2 cellular contexts compared by ENCODE assay signal in genomic region chr3:159741281-159741680, GRCh38.
A peak's percentile ranks its signal among the peaks of the same experiment; 100 is the strongest.
TF ChIP-seq lines count a peak whose summit lies in the region.

No MANE protein-coding gene starts in this region.

TF ChIP-seq in HepG2, 621 proteins besides CTCF, POLR2A, EP300 and RAD21:
- peak; percentile 98 for TF ChIP-seq MAFF (IDR thresholded peaks at IDR 0.05; ENCODE audit: low read depth, low read length)
- TF ChIP-seq ADNP (CRISPR knock-in tag; IDR thresholded peaks at IDR 0.05), result no peak
- TF ChIP-seq MAFK (conservative IDR thresholded peaks at IDR 0.05 in 1 of 2, IDR thresholded peaks at IDR 0.05 in 1 of 2; ENCODE audit: low read length in 2 of 2), result peak; percentile 95 to 98
- TF ChIP-seq, protein P1, sequence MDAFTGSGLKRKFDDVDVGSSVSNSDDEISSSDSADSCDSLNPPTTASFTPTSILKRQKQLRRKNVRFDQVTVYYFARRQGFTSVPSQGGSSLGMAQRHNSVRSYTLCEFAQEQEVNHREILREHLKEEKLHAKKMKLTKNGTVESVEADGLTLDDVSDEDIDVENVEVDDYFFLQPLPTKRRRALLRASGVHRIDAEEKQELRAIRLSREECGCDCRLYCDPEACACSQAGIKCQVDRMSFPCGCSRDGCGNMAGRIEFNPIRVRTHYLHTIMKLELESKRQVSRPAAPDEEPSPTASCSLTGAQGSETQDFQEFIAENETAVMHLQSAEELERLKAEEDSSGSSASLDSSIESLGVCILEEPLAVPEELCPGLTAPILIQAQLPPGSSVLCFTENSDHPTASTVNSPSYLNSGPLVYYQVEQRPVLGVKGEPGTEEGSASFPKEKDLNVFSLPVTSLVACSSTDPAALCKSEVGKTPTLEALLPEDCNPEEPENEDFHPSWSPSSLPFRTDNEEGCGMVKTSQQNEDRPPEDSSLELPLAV (CRISPR knock-in tag; conservative IDR thresholded peaks at IDR 0.05; ENCODE audit: low read depth), result no peak

TF ChIP-seq in H1, 55 proteins besides CTCF, POLR2A, EP300 and RAD21:
- TF ChIP-seq RXRA (IDR thresholded peaks at IDR 0.05; ENCODE audit: insufficient read depth, low read depth, low read length) (no peak), TBP (IDR thresholded peaks at IDR 0.05; ENCODE audit: low read depth, low read length) (no peak), SRF (IDR thresholded peaks at IDR 0.05; ENCODE audit: low read depth, low read length) (no peak), CTBP2 (IDR thresholded peaks at IDR 0.05; ENCODE audit: borderline replicate concordance, insufficient read depth, insufficient read length, low read length) (no peak), TAF1 (IDR thresholded peaks at IDR 0.05; ENCODE audit: low read depth, low read length) (no peak), SIN3A (conservative IDR thresholded peaks at IDR 0.05 in 1 of 2, IDR thresholded peaks at IDR 0.05 in 1 of 2; ENCODE audit: low read depth in 1 of 2, low read length in 2 of 2) (no peak), BACH1 (IDR thresholded peaks at IDR 0.05; ENCODE audit: low read length) (no peak), MAFK (IDR thresholded peaks at IDR 0.05; ENCODE audit: low read depth, low read length) (peak; percentile 94)
TF ChIP-seq in H1: peak in this region for 1.
